In genomic region chr6:35719407-35719829, GRCh38 we compare ENCODE assay signal across 9 cellular contexts. TPM values are rescaled to one million over a fixed set of nuclear protein-coding genes. Genes with fewer than 3 reads are reported as not detected.
DNase-seq lines count a peak whose midpoint lies in the region; ATAC-seq and TF ChIP-seq lines count a peak whose summit lies in the region.
"Had no signal": no experiment of that assay in that cellular context is flagged by ENCODE, and none has a peak within 500 bp of the region (broad histone marks: within the 10 kb centered on the region; RNA-seq: fewer than 3 reads in every experiment).

No MANE protein-coding gene starts in this region.

- WGBS in endodermal cell (ENCODE audit: insufficient coverage in 1 of 2, insufficient read length in 1 of 2), 2 experiments: 86% methylated on average over 1 to 5 of the region's 5 CpGs

- peaks cover 8% of the 10 kb centered on the region for H3K4me1 ChIP-seq in endodermal cell (ENCODE audit: control insufficient read depth, insufficient read depth, low read length)
- H3K4me1 ChIP-seq in skeletal muscle tissue (ENCODE audit: control insufficient read depth in 3 of 3, insufficient read depth in 3 of 3, low read length in 3 of 3): peaks cover 25 to 48% (median 46%) of the 10 kb centered on the region in 3 donors

- TF ChIP-seq CTCF in endodermal cell (conservative IDR thresholded peaks at IDR 0.05): no peak

- H3K4me3 ChIP-seq in endodermal cell (ENCODE audit: low read length): no peak overlapping the region
- peak overlapping the region; percentile 51 to 66 (median 60) for H3K4me3 ChIP-seq in skeletal muscle tissue (ENCODE audit: low read length in 3 of 3)

- peak; percentile 1 for TF ChIP-seq POLR2A in GM19099 (IDR thresholded peaks at IDR 0.05; ENCODE audit: extremely low read depth, insufficient read length, low read depth)

- DNase-seq in endodermal cell: no peak
- no peak for DNase-seq in NCI-H1417 (lab: John Stamatoyannopoulos, UW)
- no peak for DNase-seq in Kasumi-1 (lab: John Stamatoyannopoulos, UW)

- no peaks in the 10 kb centered on the region for H3K9me3 ChIP-seq in endodermal cell (ENCODE audit: control insufficient read depth, low read length)
- no peaks in the 10 kb centered on the region for H3K9me3 ChIP-seq in skeletal muscle tissue (ENCODE audit: control insufficient read depth in 3 of 3, low read length in 3 of 3)

- H3K27me3 ChIP-seq in endodermal cell (ENCODE audit: control insufficient read depth, insufficient read depth, low read length, poor library complexity, severe bottlenecking) (no peaks in the 10 kb centered on the region), skeletal muscle tissue (ENCODE audit: control insufficient read depth in 3 of 3, insufficient read depth in 3 of 3, low read length in 3 of 3) (no peaks in the 10 kb centered on the region)

- no peaks in the 10 kb centered on the region for H3K9me3 Mint-ChIP-seq in endodermal cell

- H3K36me3 ChIP-seq in endodermal cell (ENCODE audit: control insufficient read depth, insufficient read depth, low read length) (no peaks in the 10 kb centered on the region), skeletal muscle tissue (ENCODE audit: control insufficient read depth in 3 of 3, insufficient read depth in 3 of 3, low read length in 3 of 3) (no peaks in the 10 kb centered on the region)

- H3K36me3 Mint-ChIP-seq in endodermal cell (ENCODE audit: low read depth): no peaks in the 10 kb centered on the region

- no peak overlapping the region for H3K4me3 Mint-ChIP-seq in endodermal cell

- ATAC-seq in HG03354 (IDR thresholded peaks at IDR 0.05; ENCODE audit: poor library complexity, severe bottlenecking, unreplicated experiment) (peak; percentile 29), GM19397 (IDR thresholded peaks at IDR 0.05; ENCODE audit: unreplicated experiment) (no peak), GM19035 (IDR thresholded peaks at IDR 0.05; ENCODE audit: unreplicated experiment) (no peak)

- peaks cover 11% of the 10 kb centered on the region for H3K27me3 Mint-ChIP-seq in endodermal cell (ENCODE audit: insufficient read depth)

- peak overlapping the region; percentile 68 for H3K27ac ChIP-seq in endodermal cell (ENCODE audit: low read depth, low read length)
- H3K27ac ChIP-seq in skeletal muscle tissue (ENCODE audit: low read depth, low read length): peak overlapping the region; percentile 74

- H3K27ac Mint-ChIP-seq in endodermal cell: no peak overlapping the region

- no peak overlapping the region for H3K9ac ChIP-seq in endodermal cell (ENCODE audit: extremely low read depth, low read length, poor library complexity, severe bottlenecking)
- peak overlapping the region; percentile 53 to 84 (median 71) for H3K9ac ChIP-seq in skeletal muscle tissue (ENCODE audit: low read depth in 1 of 3, low read length in 3 of 3)

- peaks cover 44% of the 10 kb centered on the region for H3K4me1 Mint-ChIP-seq in endodermal cell

RNA-seq across cellular contexts. Expression of gene ARMC12, which starts 17.4 kb away (rescaled TPM):
- total RNA-seq in endodermal cell (under 1 TPM; 0.57 to 0.93 TPM), skeletal muscle tissue (0.52 TPM)
- 2.4 TPM for polyA plus RNA-seq in endodermal cell (2013, experiment 1 of 2)
- 1.8 TPM for polyA plus RNA-seq in endodermal cell (2013, experiment 2 of 2)

RNA-seq across cellular contexts. Expression of gene FKBP5, which starts 30.7 kb away (rescaled TPM):
- 10 to 100 TPM; 27.0 to 53.3 TPM for total RNA-seq in endodermal cell
- polyA plus RNA-seq in endodermal cell (2013, experiment 1 of 2): 22.6 TPM
- 22.4 TPM for polyA plus RNA-seq in endodermal cell (2013, experiment 2 of 2)
- total RNA-seq in skeletal muscle tissue: 6.8 TPM

RNA-seq across cellular contexts. Expression of gene CLPSL2, which starts 57.0 kb away (rescaled TPM):
- 1 to 10 TPM; 1.1 to 2.1 TPM for total RNA-seq in endodermal cell
- 1.1 TPM for polyA plus RNA-seq in endodermal cell (2013, experiment 1 of 2)
- 0.95 TPM for polyA plus RNA-seq in endodermal cell (2013, experiment 2 of 2)
- not detected for total RNA-seq in skeletal muscle tissue
- total RNA-seq: M059J had no signal
